ENCODE assay signal across 9 cellular contexts in the genomic region with DNA sequence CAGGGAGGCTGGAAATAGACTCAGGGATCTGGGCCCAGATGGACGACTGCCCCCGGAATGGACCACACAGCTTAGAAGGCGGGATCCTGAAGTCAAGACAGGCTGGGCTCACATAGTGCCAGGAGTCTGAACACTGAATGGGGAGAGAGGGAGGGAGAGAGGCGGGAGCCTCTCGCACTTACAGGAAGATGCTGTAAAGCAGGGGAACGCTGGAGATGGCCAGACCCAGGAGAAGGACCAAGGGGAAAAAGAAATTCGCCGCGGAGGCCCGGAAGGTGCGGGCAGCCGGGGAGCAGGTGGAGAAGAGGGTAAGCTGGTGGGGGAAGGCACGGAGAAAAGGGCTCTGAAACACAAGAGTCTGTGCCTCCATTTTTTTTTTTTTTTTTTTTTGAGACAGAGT. TPM values are rescaled to one million over a fixed set of nuclear protein-coding genes. Genes with fewer than 3 reads are reported as not detected.
DNase-seq lines count a peak whose midpoint lies in the region; ATAC-seq and TF ChIP-seq lines count a peak whose summit lies in the region.
"Had no signal": no experiment of that assay in that cellular context is flagged by ENCODE, and none has a peak within 500 bp of the region (broad histone marks: within the 10 kb centered on the region; RNA-seq: fewer than 3 reads in every experiment).

No MANE protein-coding gene starts in this region.

- CTCF ChIA-PET in Calu3 (lab: Charles Lee) (interaction anchor here (0.9 to 1.8 kb wide), 2 partner anchors 12 to 24 kb away, joined by 5 to 7 read pairs; a partner anchor contains a TSS), mammary epithelial cell (lab: Charles Lee; ENCODE audit: low non-redundant PET) (interaction anchor here (0.6 kb wide), 1 partner anchor 105 kb away, joined by 4 read pairs; no protein-coding TSS in a partner anchor)

- no peaks in the 10 kb centered on the region for H3F3A ChIP-seq in neural cell (ENCODE audit: insufficient read depth, low read length, poor library complexity, severe bottlenecking)

- H3K27ac Mint-ChIP-seq in Calu3 (ENCODE audit: unreplicated experiment) = peak overlapping the region; percentile 89

- peaks cover 36% of the 10 kb centered on the region for H3K4me1 Mint-ChIP-seq in Calu3 (ENCODE audit: low read depth, unreplicated experiment)

- peaks cover 16% of the 10 kb centered on the region for H3K79me2 ChIP-seq in Karpas-422 (ENCODE audit: low read length)
- peaks cover 27% of the 10 kb centered on the region for H3K79me2 ChIP-seq in mammary epithelial cell (ENCODE audit: insufficient read depth, low read length)
- peaks cover 9% of the 10 kb centered on the region for H3K79me2 ChIP-seq in neural cell (replicated peaks; ENCODE audit: insufficient read depth, low read length)

- intact Hi-C loops in Calu3 (cut with micrococcal nuclease; ENCODE audit: unreplicated experiment) (no loop called here), mammary epithelial cell (cut with micrococcal nuclease) (loop anchor here (2.0 kb wide), 1 partner anchor 70 kb away; no protein-coding TSS in a partner anchor)

- DNase-seq in Calu3 (no peak), Karpas-422 (no peak), mammary epithelial cell (no peak), NAMALWA (ENCODE audit: low spot score) (no peak), Kasumi-1 (lab: John Stamatoyannopoulos, UW) (no peak)
- no peak for DNase-seq in stimulated activated CD4-positive, alpha-beta T cell treated with anti-CD3 and anti-CD28 coated beads, Interleukin-1b, Interleukin-23, amount 100 ng/mL, for 48 hours
- DNase-seq: HCEC 1CT had no signal

- BruUV-seq in Calu3 (replicated peaks; lab: Mats Ljungman, UMichigan) (no TSS peak), mammary epithelial cell (replicated peaks; lab: Mats Ljungman, UMichigan) (no TSS peak)

- peaks cover 42% of the 10 kb centered on the region for H3K4me1 ChIP-seq in Karpas-422 (ENCODE audit: low read length)
- H3K4me1 ChIP-seq in mammary epithelial cell (ENCODE audit: insufficient read depth, low read length) = peaks cover 19% of the 10 kb centered on the region

- TF ChIP-seq RAD21 in neural cell (conservative IDR thresholded peaks at IDR 0.05) = no peak

- H3K4me3 ChIP-seq in Karpas-422 (ENCODE audit: low read length) (peak overlapping the region; percentile 81), mammary epithelial cell (replicated peaks in 1 of 3; ENCODE audit: insufficient read depth in 1 of 3, low read depth in 2 of 3, low read length in 3 of 3) (peak overlapping the region; percentile 45 to 64 (median 60)), neural cell (ENCODE audit: low read length) (peak overlapping the region; percentile 79)

- H3K9me3 Mint-ChIP-seq in Calu3 (ENCODE audit: low read depth, unreplicated experiment) = peaks cover 5% of the 10 kb centered on the region

- no peaks in the 10 kb centered on the region for H3K9me2 ChIP-seq in Karpas-422 (replicated peaks; ENCODE audit: insufficient read depth, low read length)
- no peaks in the 10 kb centered on the region for H3K9me2 ChIP-seq in neural cell (ENCODE audit: insufficient read depth, low read length)

- no peaks in the 10 kb centered on the region for H3K9me3 ChIP-seq in Karpas-422 (ENCODE audit: low read length)
- H3K9me3 ChIP-seq in mammary epithelial cell (replicated peaks; ENCODE audit: insufficient read depth, low read length) = peaks cover 9% of the 10 kb centered on the region
- no peaks in the 10 kb centered on the region for H3K9me3 ChIP-seq in neural cell (ENCODE audit: low read length)

- no peak for TF ChIP-seq EP300 in neural cell (conservative IDR thresholded peaks at IDR 0.05; ENCODE audit: poor library complexity, severe bottlenecking)

- H4K20me1 ChIP-seq in Karpas-422 (ENCODE audit: insufficient read depth, low read depth, low read length) (peaks cover 28% of the 10 kb centered on the region), mammary epithelial cell (ENCODE audit: insufficient read depth, low read length) (no peaks in the 10 kb centered on the region), neural cell (ENCODE audit: insufficient read depth) (no peaks in the 10 kb centered on the region)

- peak overlapping the region; percentile 87 for H3K4me3 Mint-ChIP-seq in Calu3 (ENCODE audit: low read depth, unreplicated experiment)

- H3K9ac ChIP-seq in Karpas-422 (ENCODE audit: low read length) (peak overlapping the region; percentile 78), mammary epithelial cell (ENCODE audit: insufficient read depth, low read length) (no peak overlapping the region), neural cell (ENCODE audit: low read length) (peak overlapping the region; percentile 73)

- H3K27me3 Mint-ChIP-seq in Calu3 (ENCODE audit: unreplicated experiment) = no peaks in the 10 kb centered on the region

- no peak for TF ChIP-seq CTCF in Calu3 (IDR thresholded peaks at IDR 0.05; ENCODE audit: unreplicated experiment)
- no peak for TF ChIP-seq CTCF in mammary epithelial cell (conservative IDR thresholded peaks at IDR 0.05 in 1 of 2, IDR thresholded peaks at IDR 0.05 in 1 of 2; ENCODE audit: extremely low read depth in 1 of 2, insufficient read depth in 1 of 2, low read depth in 1 of 2, low read length in 2 of 2)
- TF ChIP-seq CTCF in neural cell (IDR thresholded peaks at IDR 0.05; ENCODE audit: poor library complexity, severe bottlenecking) = no peak

- in situ Hi-C loops in mammary epithelial cell (cut with MboI; ENCODE audit: low sequenced_read_pairs in 2 of 2) = no loop called here

- no peak for ATAC-seq in HG03469 (IDR thresholded peaks at IDR 0.05; ENCODE audit: unreplicated experiment)

- dilution Hi-C loops in mammary epithelial cell (cut with HindIII; ENCODE audit: low sequenced_read_pairs) = no loop called here

- H3K27me3 ChIP-seq in Karpas-422 (ENCODE audit: low read length) (no peaks in the 10 kb centered on the region), mammary epithelial cell (ENCODE audit: insufficient read depth, low read length) (no peaks in the 10 kb centered on the region), neural cell (ENCODE audit: insufficient read depth, low read depth, low read length) (no peaks in the 10 kb centered on the region)

- 41% methylated on average over 8 of the region's 13 CpGs for WGBS in mammary epithelial cell (ENCODE audit: low coverage, missing lambda C conversion rate)

- peaks cover 91% of the 10 kb centered on the region for H3K36me3 Mint-ChIP-seq in Calu3 (ENCODE audit: insufficient read depth, unreplicated experiment)

- H3K36me3 ChIP-seq in Karpas-422 (ENCODE audit: insufficient read depth, low read length) = peaks cover 9% of the 10 kb centered on the region; the same call in 1 of the 2 replicates
- peaks cover 10% of the 10 kb centered on the region for H3K36me3 ChIP-seq in mammary epithelial cell (ENCODE audit: insufficient read depth, low read length)
- H3K36me3 ChIP-seq in neural cell (ENCODE audit: insufficient read depth, low read length) = no peaks in the 10 kb centered on the region

- peak overlapping the region; percentile 84 for H3K4me2 ChIP-seq in Karpas-422 (ENCODE audit: low read depth, low read length, poor library complexity, severe bottlenecking)
- H3K4me2 ChIP-seq in mammary epithelial cell (ENCODE audit: insufficient read depth, low read depth, low read length) = peak overlapping the region; percentile 80
- peak overlapping the region; percentile 85 for H3K4me2 ChIP-seq in neural cell (ENCODE audit: low read length)

- H3K27ac ChIP-seq in Karpas-422 (ENCODE audit: low read length) (no peak overlapping the region), mammary epithelial cell (ENCODE audit: insufficient read depth, low read depth, low read length) (peak overlapping the region; percentile 68), neural cell (ENCODE audit: low read length) (peak overlapping the region; percentile 81)

- H2AFZ ChIP-seq in Karpas-422 (ENCODE audit: low read length) = no peak overlapping the region
- H2AFZ ChIP-seq in mammary epithelial cell (ENCODE audit: low read depth, low read length) = peak overlapping the region; percentile 76
- H2AFZ ChIP-seq in neural cell (ENCODE audit: low read depth, low read length) = no peak overlapping the region

RNA-seq across cellular contexts. Expression of a gene that starts 1.4 kb away (rescaled TPM):
- 9.9 and 10.7 TPM in 2 replicates for total RNA-seq in Calu3 (2022)
- 1.6 and 14.0 TPM in 2 replicates for total RNA-seq in Karpas-422 (2014; rRNA removed; shearing (Covaris generic); ENCODE audit: low replicate concordance)
- total RNA-seq in mammary epithelial cell = 1 to 10 TPM; 2.3 to 5.9 TPM
- 3.4 TPM for polyA plus RNA-seq in mammary epithelial cell
- 0.93 TPM for polyA minus RNA-seq in mammary epithelial cell
- polyA plus RNA-seq in neural cell = 14.0 and 17.0 TPM in 2 replicates
- 6.8 and 9.1 TPM in 2 replicates for polyA minus RNA-seq in neural cell

RNA-seq across cellular contexts. Expression of a gene that starts 12.0 kb away (rescaled TPM):
- 157 and 166 TPM in 2 replicates for total RNA-seq in Calu3 (2022)
- total RNA-seq in Karpas-422 (2014; rRNA removed; shearing (Covaris generic); ENCODE audit: low replicate concordance) = 6.2 TPM in 1 of 2 replicates, not detected in the other
- total RNA-seq in mammary epithelial cell = 10 to 100 TPM; 21.0 to 41.0 TPM
- polyA plus RNA-seq in mammary epithelial cell = 5.3 TPM
- 2.2 TPM for polyA minus RNA-seq in mammary epithelial cell
- polyA plus RNA-seq in neural cell = 0.15 and 2.2 TPM in 2 replicates
- 1.5 TPM in 1 of 2 replicates, not detected in the other for polyA minus RNA-seq in neural cell

RNA-seq across cellular contexts. Expression of a gene that starts 23.4 kb away (rescaled TPM):
- total RNA-seq in Calu3 (2022) (79.4 and 87.4 TPM in 2 replicates), mammary epithelial cell (10 to 100 TPM in 1 of 2 donors, 1 to 10 TPM in 1; 4.3 to 54.1 TPM)
- 31.2 and 45.0 TPM in 2 replicates for total RNA-seq in Karpas-422 (2014; rRNA removed; shearing (Covaris generic); ENCODE audit: low replicate concordance)
- polyA plus RNA-seq in mammary epithelial cell (10.5 TPM), neural cell (3.8 and 7.6 TPM in 2 replicates)
- polyA minus RNA-seq in mammary epithelial cell (33.2 TPM), neural cell (9.7 and 15.2 TPM in 2 replicates)

RNA-seq across cellular contexts. Expression of a gene that starts 28.4 kb away (rescaled TPM):
- 287 and 323 TPM in 2 replicates for total RNA-seq in Calu3 (2022)
- total RNA-seq in Karpas-422 (2014; rRNA removed; shearing (Covaris generic); ENCODE audit: low replicate concordance) = 85.6 and 90.0 TPM in 2 replicates
- 100 to 1,000 TPM in 1 of 2 donors, 10 to 100 TPM in 1; 43.5 to 140 TPM for total RNA-seq in mammary epithelial cell
- 70.4 TPM for polyA plus RNA-seq in mammary epithelial cell
- polyA minus RNA-seq in mammary epithelial cell = 70.9 TPM
- polyA plus RNA-seq in neural cell = 19.0 and 25.1 TPM in 2 replicates
- 31.2 and 35.0 TPM in 2 replicates for polyA minus RNA-seq in neural cell

RNA-seq across cellular contexts. Expression of a gene that starts 30.2 kb away (rescaled TPM):
- total RNA-seq in Calu3 (2022) (52.2 and 53.0 TPM in 2 replicates), mammary epithelial cell (10 to 100 TPM; 65.3 to 94.0 TPM)
- total RNA-seq in Karpas-422 (2014; rRNA removed; shearing (Covaris generic); ENCODE audit: low replicate concordance) = 28.1 and 39.8 TPM in 2 replicates
- polyA plus RNA-seq in mammary epithelial cell (82.0 TPM), neural cell (113 and 130 TPM in 2 replicates)
- polyA minus RNA-seq in mammary epithelial cell (26.7 TPM), neural cell (48.9 and 52.1 TPM in 2 replicates)
